ENCODE assay signal across 16 cellular contexts in genomic region chr2:14558382-14558919, GRCh38.
DNase-seq lines count a peak whose midpoint lies in the region; ATAC-seq and TF ChIP-seq lines count a peak whose summit lies in the region.
"Had no signal": no experiment of that assay in that cellular context is flagged by ENCODE, and none has a peak within 500 bp of the region (broad histone marks: within the 10 kb centered on the region; RNA-seq: fewer than 3 reads in every experiment).

No MANE protein-coding gene starts in this region.

- no peak overlapping the region for H3K4me2 ChIP-seq in PC-9
- H3K4me2 ChIP-seq: GM23338 had no signal

- H3K9ac ChIP-seq in colonic mucosa (ENCODE audit: low read depth in 2 of 2, low read length in 2 of 2) = peak overlapping the region in 1 of 2 donors; percentile 58

- H3K79me2 ChIP-seq in PC-9 (ENCODE audit: low read depth) = no peaks in the 10 kb centered on the region

- POLR2A ChIA-PET in PC-9 (lab: Charles Lee; ENCODE audit: unreplicated experiment) = no interaction called here

- H3F3A ChIP-seq in PC-9 (ENCODE audit: insufficient read depth, low read depth) = no peaks in the 10 kb centered on the region

- no peaks in the 10 kb centered on the region for H3K9me2 ChIP-seq in PC-9 (ENCODE audit: insufficient read depth)

- ATAC-seq in HG03280 (IDR thresholded peaks at IDR 0.05; ENCODE audit: unreplicated experiment) = no peak
- ATAC-seq: GM23338 had no signal

- no peaks in the 10 kb centered on the region for H3K36me3 ChIP-seq in Peyer's patch
- H3K36me3 ChIP-seq in colonic mucosa = no peaks in the 10 kb centered on the region
- no peaks in the 10 kb centered on the region for H3K36me3 ChIP-seq in PC-9 (ENCODE audit: low read depth)
- H3K36me3 ChIP-seq: BE2C had no signal

- intact Hi-C loops in colonic mucosa (cut with DNase I) = loop anchor here (5.0 kb wide), 1 partner anchor 74 kb away; the partner anchor contains the start of gene LRATD1
- intact Hi-C loops in PC-9 (cut with micrococcal nuclease; ENCODE audit: unreplicated experiment) = no loop called here

- no peak overlapping the region for H2AFZ ChIP-seq in PC-9
- H2AFZ ChIP-seq: GM23338 had no signal

- H3K27me3 ChIP-seq in Peyer's patch = no peaks in the 10 kb centered on the region
- no peaks in the 10 kb centered on the region for H3K27me3 ChIP-seq in colonic mucosa
- no peaks in the 10 kb centered on the region for H3K27me3 ChIP-seq in PC-9 (ENCODE audit: insufficient read depth, low read depth)
- H3K27me3 ChIP-seq: BE2C had no signal

- CTCF ChIA-PET in PC-9 (lab: Charles Lee) = no interaction called here

- BruUV-seq in PC-9 (replicated peaks; lab: Mats Ljungman, UMichigan) = no TSS peak

- no peak for TF ChIP-seq POLR2A in Peyer's patch (IDR thresholded peaks at IDR 0.05)

- H4K20me1 ChIP-seq in PC-9 (ENCODE audit: insufficient read depth) = no peaks in the 10 kb centered on the region

- TF ChIP-seq CTCF in Peyer's patch (IDR thresholded peaks at IDR 0.05) (no peak), colonic mucosa (IDR thresholded peaks at IDR 0.05) (no peak), PC-9 (conservative IDR thresholded peaks at IDR 0.05) (no peak)

- H3K4me1 ChIP-seq in Peyer's patch (peaks cover 0 to 12% (median 0%) of the 10 kb centered on the region in 4 donors), colonic mucosa (no peaks in the 10 kb centered on the region), PC-9 (replicated peaks; ENCODE audit: insufficient read depth) (no peaks in the 10 kb centered on the region)
- H3K4me1 ChIP-seq: BE2C had no signal

- H3K27ac ChIP-seq in Peyer's patch = peak overlapping the region in 3 of 4 donors; percentile 34 to 72 (median 48)
- peak overlapping the region; percentile 81 for H3K27ac ChIP-seq in colonic mucosa
- no peak overlapping the region for H3K27ac ChIP-seq in PC-9

- H3K4me3 ChIP-seq in Peyer's patch (no peak overlapping the region), colonic mucosa (no peak overlapping the region), PC-9 (no peak overlapping the region)
- H3K4me3 ChIP-seq: GM23338 had no signal

- H3K9me3 ChIP-seq in Peyer's patch (no peaks in the 10 kb centered on the region), colonic mucosa (no peaks in the 10 kb centered on the region), PC-9 (ENCODE audit: insufficient read depth, low read depth) (no peaks in the 10 kb centered on the region)
- H3K9me3 ChIP-seq: BE2C had no signal

- DNase-seq in Peyer's patch (no peak), colonic mucosa (no peak), kidney tubule cell (ENCODE audit: low spot score) (peak; percentile 43), amniotic stem cell (lab: John Stamatoyannopoulos, UW) (no peak), SHP77 (lab: John Stamatoyannopoulos, UW) (no peak), PC-9 (no peak)
- DNase-seq: BE2C; CD4-positive, alpha-beta memory T cell; DMS79 treated with DMSO at 0.1 percent for 48 hours; NCI-H1092 treated with DMSO at 0.1 percent for 48 hours; NCI-H1694; NCI-H345; NCI-H69; SIG-M5 had no signal
